In the genomic region with DNA sequence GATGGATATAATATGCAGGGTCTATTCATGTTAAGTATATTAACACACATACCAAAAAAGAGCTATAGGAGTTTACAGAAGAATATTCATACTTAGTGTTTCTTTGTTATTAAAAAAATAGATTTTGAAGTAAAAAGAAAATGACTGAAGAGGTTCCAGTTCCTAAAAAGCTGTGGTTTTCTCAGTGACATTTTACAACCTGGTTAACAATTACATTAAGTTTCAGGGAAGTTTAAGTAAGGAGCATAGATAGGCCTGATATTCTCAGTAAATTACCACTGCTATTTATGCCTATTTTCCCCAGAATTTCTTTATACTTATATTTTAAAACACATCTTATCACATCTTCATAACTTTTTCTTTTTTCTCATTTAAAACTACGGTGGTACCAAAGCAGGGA, we compare ENCODE assay signal across 21 cellular contexts. TPM values are rescaled to one million over a fixed set of nuclear protein-coding genes. Genes with fewer than 3 reads are reported as not detected.
DNase-seq lines count a peak whose midpoint lies in the region; ATAC-seq and TF ChIP-seq lines count a peak whose summit lies in the region.
"Had no signal": no experiment of that assay in that cellular context is flagged by ENCODE, and none has a peak within 500 bp of the region (broad histone marks: within the 10 kb centered on the region; RNA-seq: fewer than 3 reads in every experiment).

No MANE protein-coding gene starts in this region.

- H3K9ac ChIP-seq in subcutaneous abdominal adipose tissue (ENCODE audit: low read length in 5 of 5): peak overlapping the region in 1 of 5 donors; percentile 46
- H3K9ac ChIP-seq: neural progenitor cell had no signal

- TF ChIP-seq CTCF in heart left ventricle (IDR thresholded peaks at IDR 0.05): no peak
- no peak for TF ChIP-seq CTCF in right atrium auricular region (IDR thresholded peaks at IDR 0.05)
- no peak for TF ChIP-seq CTCF in body of pancreas (IDR thresholded peaks at IDR 0.05)

- H3K4me3 ChIP-seq in heart left ventricle (no peak overlapping the region), right atrium auricular region (no peak overlapping the region), body of pancreas (no peak overlapping the region), subcutaneous abdominal adipose tissue (ENCODE audit: low read depth in 1 of 5, low read length in 5 of 5) (no peak overlapping the region)
- H3K4me3 ChIP-seq: colonic mucosa, neural progenitor cell, upper lobe of left lung had no signal

- ATAC-seq in heart left ventricle: no peak
- peak; percentile 50 for ATAC-seq in HG03135 (IDR thresholded peaks at IDR 0.05; ENCODE audit: unreplicated experiment)
- no peak for ATAC-seq in body of pancreas
- ATAC-seq in HG03108 (IDR thresholded peaks at IDR 0.05; ENCODE audit: unreplicated experiment): no peak
- ATAC-seq: HCT116; stimulated activated naive B cell treated with anti-CD40 and anti-IgM and Interleukin-4, amounts not matched to agents 10 μg/mL and 1 μg/mL and 100 μg/mL, for 72 hours; T-helper 17 cell had no signal

- H3K27me3 ChIP-seq in heart left ventricle (no peaks in the 10 kb centered on the region), right atrium auricular region (no peaks in the 10 kb centered on the region), body of pancreas (no peaks in the 10 kb centered on the region), subcutaneous abdominal adipose tissue (ENCODE audit: control insufficient read depth in 5 of 5, insufficient read depth in 4 of 5, low read length in 5 of 5) (no peaks in the 10 kb centered on the region)
- H3K27me3 ChIP-seq: colonic mucosa, neural progenitor cell, upper lobe of left lung had no signal

- H3K4me1 ChIP-seq in heart left ventricle: peaks cover 0 to 41% (median 19%) of the 10 kb centered on the region in 12 donors
- peaks cover 0 to 22% of the 10 kb centered on the region in 2 donors for H3K4me1 ChIP-seq in right atrium auricular region
- peaks cover 29% of the 10 kb centered on the region for H3K4me1 ChIP-seq in body of pancreas
- peaks cover 0 to 25% (median 20%) of the 10 kb centered on the region in 5 donors for H3K4me1 ChIP-seq in subcutaneous abdominal adipose tissue (ENCODE audit: control insufficient read depth in 5 of 5, insufficient read depth in 5 of 5, low read length in 5 of 5)
- H3K4me1 ChIP-seq: colonic mucosa, neural progenitor cell had no signal

- TF ChIP-seq POLR2A in heart left ventricle (IDR thresholded peaks at IDR 0.05) (no peak), body of pancreas (IDR thresholded peaks at IDR 0.05) (no peak)

- no peaks in the 10 kb centered on the region for H3K9me3 ChIP-seq in heart left ventricle
- no peaks in the 10 kb centered on the region for H3K9me3 ChIP-seq in right atrium auricular region
- H3K9me3 ChIP-seq in body of pancreas: no peaks in the 10 kb centered on the region
- no peaks in the 10 kb centered on the region for H3K9me3 ChIP-seq in subcutaneous abdominal adipose tissue (ENCODE audit: control insufficient read depth in 5 of 5, low read length in 5 of 5)
- H3K9me3 ChIP-seq: colonic mucosa, upper lobe of left lung had no signal

- H3K27ac ChIP-seq in heart left ventricle (peak overlapping the region in 7 of 12 donors; percentile 30 to 88 (median 77)), right atrium auricular region (peak overlapping the region in 1 of 2 donors; percentile 76), body of pancreas (peak overlapping the region in 3 of 4 donors; percentile 67 to 92 (median 90)), subcutaneous abdominal adipose tissue (ENCODE audit: low read depth, low read length) (peak overlapping the region; percentile 85)
- H3K27ac ChIP-seq: colonic mucosa, neural progenitor cell had no signal

- H3K36me3 ChIP-seq in heart left ventricle (no peaks in the 10 kb centered on the region), right atrium auricular region (no peaks in the 10 kb centered on the region), body of pancreas (replicated peaks in 1 of 2; ENCODE audit: insufficient read depth in 1 of 2, low read depth in 2 of 2) (no peaks in the 10 kb centered on the region), subcutaneous abdominal adipose tissue (ENCODE audit: control insufficient read depth in 5 of 5, insufficient read depth in 5 of 5, low read length in 5 of 5) (no peaks in the 10 kb centered on the region)
- H3K36me3 ChIP-seq: colonic mucosa, neural progenitor cell, upper lobe of left lung had no signal

- no peak for DNase-seq in heart left ventricle
- no peak for DNase-seq in right atrium auricular region (ENCODE audit: low spot score)
- DNase-seq in body of pancreas: no peak
- DNase-seq in stimulated activated CD8-positive, alpha-beta memory T cell treated with anti-CD3 and anti-CD28 coated beads, Interleukin-4, amount 100 ng/mL, for 48 hours: no peak
- no peak for DNase-seq in D341Med (ENCODE audit: low spot score)
- DNase-seq: activated CD4-positive, alpha-beta memory T cell treated with anti-CD3 and anti-CD28 coated beads for 36 hours; activated T-cell treated with anti-CD3 and anti-CD28 coated beads, Interleukin-2, amount 50 U/mL, for 1 hour; CD4-positive, CD25-positive, alpha-beta regulatory T cell; colonic mucosa; NCI-H1417 treated with DMSO at 0.1 percent for 48 hours; retina; RPMI8226; stimulated activated naive B cell treated with anti-CD40 and anti-IgM and Interleukin-4, amounts not matched to agents 10 μg/mL and 1 μg/mL and 100 μg/mL, for 72 hours; T-helper 17 cell; upper lobe of left lung had no signal

- 72 to 81% (median 73%) methylated on average over 1 of the region's 1 CpG for WGBS in heart left ventricle, 4 donors
- 71 to 84% methylated on average over 1 of the region's 1 CpG for WGBS in body of pancreas, 2 donors

- intact Hi-C loops in heart left ventricle (cut with DNase I): loop anchor here in 3 of 10 donors (5.0 to 10.0 kb wide), 6 partner anchors 143 to 720 kb away; no protein-coding TSS in a partner anchor
- intact Hi-C loops in body of pancreas (cut with DNase I): no loop called here

RNA-seq across cellular contexts. Expression of a gene that starts 43.6 kb away (rescaled TPM):
- total RNA-seq in heart left ventricle (under 1 TPM in 5 of 9 donors, not detected in 4; 0.09 to 0.58 (median 0.25) TPM), right atrium auricular region (not detected), body of pancreas (1 to 10 TPM in 1 of 2 donors, not detected in 1; 3.4 TPM)
- polyA plus RNA-seq in heart left ventricle: under 1 TPM in 1 of 2 donors, not detected in 1; 0.53 TPM
- total RNA-seq: activated CD4-positive, alpha-beta memory T cell treated with anti-CD3 and anti-CD28 coated beads for 36 hours; CD4-positive, CD25-positive, alpha-beta regulatory T cell; LHCN-M2 had no signal
